In the genomic region with DNA sequence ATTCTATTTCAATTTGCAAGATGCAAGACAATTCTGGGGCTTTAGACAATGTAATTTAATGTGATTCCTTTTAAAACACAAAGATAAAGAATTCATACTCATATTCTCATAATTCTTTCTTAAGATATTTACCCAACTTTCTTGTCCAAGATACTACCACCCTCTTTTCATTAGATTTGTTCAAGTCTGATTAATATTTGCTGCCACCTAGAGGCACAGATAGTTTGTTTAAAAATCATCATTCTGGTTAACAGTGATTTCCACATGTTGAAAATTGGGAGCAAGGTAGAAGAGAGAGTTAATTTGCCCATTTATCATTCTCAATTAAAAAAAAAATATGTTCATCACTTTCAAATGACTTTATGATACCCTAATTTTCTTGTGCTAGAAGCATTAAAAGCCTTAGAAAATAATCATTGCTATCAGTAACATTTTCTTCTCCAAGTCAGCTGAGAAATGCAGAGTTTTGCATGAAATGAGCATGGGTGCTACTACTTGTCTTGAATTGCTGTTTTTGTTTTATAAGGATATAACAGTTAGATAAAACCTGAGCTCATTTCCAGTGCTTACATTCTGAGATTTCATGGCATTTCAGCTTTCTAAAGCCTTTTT, we compare ENCODE assay signal across 2 cellular contexts.
A peak's percentile ranks its signal among the peaks of the same experiment; 100 is the strongest.
TF ChIP-seq lines count a peak whose summit lies in the region.

No MANE protein-coding gene starts in this region.

TF ChIP-seq in HEK293, 187 proteins besides CTCF, POLR2A, EP300 and RAD21:
- TF ChIP-seq SCRT2 (tag by site-specific recombination; IDR thresholded peaks at IDR 0.05) (0 out of 2 replicates have a peak, but pooled peaks have one; percentile 16), ZNF654 (tag by site-specific recombination; IDR thresholded peaks at IDR 0.05; ENCODE audit: low read depth) (peak; percentile 59)
- TF ChIP-seq, protein P1, sequence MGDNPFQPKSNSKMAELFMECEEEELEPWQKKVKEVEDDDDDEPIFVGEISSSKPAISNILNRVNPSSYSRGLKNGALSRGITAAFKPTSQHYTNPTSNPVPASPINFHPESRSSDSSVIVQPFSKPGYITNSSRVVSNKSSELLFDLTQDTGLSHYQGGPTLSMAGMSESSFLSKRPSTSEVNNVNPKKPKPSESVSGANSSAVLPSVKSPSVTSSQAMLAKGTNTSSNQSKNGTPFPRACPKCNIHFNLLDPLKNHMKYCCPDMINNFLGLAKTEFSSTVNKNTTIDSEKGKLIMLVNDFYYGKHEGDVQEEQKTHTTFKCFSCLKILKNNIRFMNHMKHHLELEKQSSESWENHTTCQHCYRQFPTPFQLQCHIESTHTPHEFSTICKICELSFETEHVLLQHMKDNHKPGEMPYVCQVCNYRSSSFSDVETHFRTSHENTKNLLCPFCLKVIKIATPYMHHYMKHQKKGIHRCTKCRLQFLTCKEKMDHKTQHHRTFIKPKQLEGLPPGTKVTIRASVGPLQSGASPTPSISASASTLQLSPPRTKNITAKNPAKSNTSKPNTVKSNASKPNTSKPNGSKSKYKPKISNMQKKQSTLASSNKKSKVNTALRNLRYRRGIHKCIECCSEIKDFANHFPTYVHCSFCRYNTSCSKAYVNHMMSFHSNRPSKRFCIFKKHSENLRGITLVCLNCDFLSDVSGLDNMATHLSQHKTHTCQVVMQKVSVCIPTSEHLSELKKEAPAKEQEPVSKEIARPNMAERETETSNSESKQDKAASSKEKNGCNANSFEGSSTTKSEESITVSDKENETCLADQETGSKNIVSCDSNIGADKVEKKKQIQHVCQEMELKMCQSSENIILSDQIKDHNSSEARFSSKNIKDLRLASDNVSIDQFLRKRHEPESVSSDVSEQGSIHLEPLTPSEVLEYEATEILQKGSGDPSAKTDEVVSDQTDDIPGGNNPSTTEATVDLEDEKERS (tag by site-specific recombination; IDR thresholded peaks at IDR 0.05), result no peak

TF ChIP-seq in HepG2, 621 proteins besides CTCF, POLR2A, EP300 and RAD21:
- TF ChIP-seq ZNF776 (CRISPR knock-in tag; IDR thresholded peaks at IDR 0.05), result no peak
- peak; percentile 30 for TF ChIP-seq STAG1 (CRISPR knock-in tag; IDR thresholded peaks at IDR 0.05)
- TF ChIP-seq KDM5B (CRISPR knock-in tag; IDR thresholded peaks at IDR 0.05; ENCODE audit: borderline replicate concordance), result no peak
- no peak for TF ChIP-seq REPIN1 (CRISPR knock-in tag; IDR thresholded peaks at IDR 0.05; ENCODE audit: borderline replicate concordance, low read depth)
